8 cellular contexts compared by ENCODE assay signal in the genomic region with DNA sequence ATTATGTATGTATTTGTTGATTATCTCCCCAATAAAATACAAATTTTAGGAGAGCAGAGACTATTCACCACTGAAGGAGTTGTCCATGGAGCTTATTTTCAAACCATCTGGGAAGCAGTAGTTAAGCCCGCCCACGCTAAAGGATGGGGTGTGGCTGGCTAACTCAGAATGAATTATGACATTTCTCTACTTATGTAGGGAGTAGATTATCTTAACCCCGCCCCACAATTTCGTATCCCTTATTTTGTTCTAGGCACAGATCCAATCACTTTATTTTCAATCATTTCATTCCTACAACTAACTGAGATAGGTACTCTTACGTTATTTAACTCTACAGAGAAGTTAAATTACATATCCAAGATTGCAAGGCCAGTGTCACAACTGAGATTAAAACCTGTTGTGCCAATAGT. TPM values are rescaled to one million over a fixed set of nuclear protein-coding genes. Genes with fewer than 3 reads are reported as not detected.
DNase-seq lines count a peak whose midpoint lies in the region; ATAC-seq and TF ChIP-seq lines count a peak whose summit lies in the region.

No MANE protein-coding gene starts in this region.

- peak; percentile 88 for DNase-seq in CD1c-positive myeloid dendritic cell (ENCODE audit: extremely low spot score)
- DNase-seq in LNCaP clone FGC (ENCODE audit: low read depth), result peak; percentile 11
- DNase-seq in SHP77 (lab: John Stamatoyannopoulos, UW), result peak; percentile 49 to 50
- peak; percentile 92 for DNase-seq in fibroblast of the aortic adventitia (ENCODE audit: low read depth)
- DNase-seq in psoas muscle, result peak in 1 of 2 donors; percentile 50
- no peak for DNase-seq in stimulated activated naive B cell treated with anti-CD40 and anti-IgM and Interleukin-4, amounts not matched to agents 10 μg/mL and 1 μg/mL and 100 μg/mL, for 72 hours
- no peak for DNase-seq in stimulated activated CD4-positive, alpha-beta T cell treated with anti-CD3 and anti-CD28 coated beads, Interleukin-1b, Interleukin-23, amount 100 ng/mL, for 48 hours

- no peak for TF ChIP-seq CTCF in LNCaP clone FGC (IDR thresholded peaks at IDR 0.05; ENCODE audit: control insufficient read depth, extremely low read depth, insufficient read depth)
- TF ChIP-seq CTCF in fibroblast of the aortic adventitia (IDR thresholded peaks at IDR 0.05; ENCODE audit: insufficient read depth, low read length), result no peak
- no peak for TF ChIP-seq CTCF in psoas muscle (IDR thresholded peaks at IDR 0.05)

- H3K4me1 ChIP-seq in psoas muscle, result peaks cover 33% of the 10 kb centered on the region

- H3K27me3 Mint-ChIP-seq in stimulated activated naive B cell treated with anti-CD40 and anti-IgM and Interleukin-4, amounts not matched to agents 10 μg/mL and 1 μg/mL and 100 μg/mL, for 72 hours, result peaks cover 14% of the 10 kb centered on the region in 2 donors

- H3K27me3 ChIP-seq in psoas muscle (ENCODE audit: insufficient read depth in 3 of 3, low read length in 2 of 3), result no peaks in the 10 kb centered on the region

- no peak overlapping the region for H3K4me3 Mint-ChIP-seq in stimulated activated naive B cell treated with anti-CD40 and anti-IgM and Interleukin-4, amounts not matched to agents 10 μg/mL and 1 μg/mL and 100 μg/mL, for 72 hours

- no peak for ATAC-seq in psoas muscle
- ATAC-seq in stimulated activated naive B cell treated with anti-CD40 and anti-IgM and Interleukin-4, amounts not matched to agents 10 μg/mL and 1 μg/mL and 100 μg/mL, for 72 hours (replicated peaks), result no peak
- ATAC-seq in GM18861 (IDR thresholded peaks at IDR 0.05; ENCODE audit: unreplicated experiment), result no peak

- WGBS in psoas muscle, 3 donors, result 21 to 24% (median 21%) methylated on average over 5 of the region's 5 CpGs

- H3K4me1 Mint-ChIP-seq in stimulated activated naive B cell treated with anti-CD40 and anti-IgM and Interleukin-4, amounts not matched to agents 10 μg/mL and 1 μg/mL and 100 μg/mL, for 72 hours, result peaks cover 10 to 19% of the 10 kb centered on the region in 2 donors

- H3K9me3 ChIP-seq in psoas muscle, result no peaks in the 10 kb centered on the region

- peak overlapping the region; percentile 93 for H3K4me3 ChIP-seq in LNCaP clone FGC (ENCODE audit: low read depth, low read length)
- peak overlapping the region; percentile 71 for H3K4me3 ChIP-seq in fibroblast of the aortic adventitia (ENCODE audit: low read depth, low read length)
- H3K4me3 ChIP-seq in psoas muscle, result peak overlapping the region; percentile 71

- no peaks in the 10 kb centered on the region for H3K36me3 ChIP-seq in psoas muscle (ENCODE audit: insufficient read depth in 1 of 2, low read depth in 1 of 2)

- no peak overlapping the region for H3K27ac Mint-ChIP-seq in stimulated activated naive B cell treated with anti-CD40 and anti-IgM and Interleukin-4, amounts not matched to agents 10 μg/mL and 1 μg/mL and 100 μg/mL, for 72 hours

- H3K27ac ChIP-seq in psoas muscle, result peak overlapping the region; percentile 98

- intact Hi-C loops in psoas muscle (cut with DNase I), result loop anchor here (2.0 to 5.0 kb wide), 2 partner anchors 39 to 46 kb away; no protein-coding TSS in a partner anchor

- no peaks in the 10 kb centered on the region for H3K36me3 Mint-ChIP-seq in stimulated activated naive B cell treated with anti-CD40 and anti-IgM and Interleukin-4, amounts not matched to agents 10 μg/mL and 1 μg/mL and 100 μg/mL, for 72 hours

- H3K9me3 Mint-ChIP-seq in stimulated activated naive B cell treated with anti-CD40 and anti-IgM and Interleukin-4, amounts not matched to agents 10 μg/mL and 1 μg/mL and 100 μg/mL, for 72 hours, result no peaks in the 10 kb centered on the region

RNA-seq across cellular contexts. Expression of a gene that starts 1.4 kb away (rescaled TPM):
- total RNA-seq in fibroblast of the aortic adventitia (ENCODE audit: low replicate concordance) (90.2 and 251 TPM in 2 replicates), psoas muscle (10 to 100 TPM; 68.2 to 78.8 (median 70.5) TPM)
- 100 to 1,000 TPM in 2 of 3 donors, 10 to 100 TPM in 1; 88.7 to 124 (median 104) TPM for polyA plus RNA-seq in psoas muscle

RNA-seq across cellular contexts. Expression of a gene that starts 40.4 kb away (rescaled TPM):
- 0.82 and 1.1 TPM in 2 replicates for total RNA-seq in fibroblast of the aortic adventitia (ENCODE audit: low replicate concordance)
- total RNA-seq in psoas muscle, result under 1 TPM in 2 of 4 donors, not detected in 2; 0.15 to 0.78 TPM
- polyA plus RNA-seq in psoas muscle, result under 1 TPM; 0.20 to 0.40 (median 0.25) TPM

Comparison
In these comparisons a context has a peak if more than half of its experiments do, and no peak if none do; other contexts are left out.
1. DNase-seq: peak in CD1c-positive myeloid dendritic cell (single experiment), LNCaP clone FGC (single experiment), SHP77 (2 of 2) and fibroblast of the aortic adventitia (single experiment); none in stimulated activated naive B cell treated with anti-CD40 and anti-IgM and Interleukin-4, amounts not matched to agents 10 μg/mL and 1 μg/mL and 100 μg/mL, for 72 hours (single experiment) and stimulated activated CD4-positive, alpha-beta T cell treated with anti-CD3 and anti-CD28 coated beads, Interleukin-1b, Interleukin-23, amount 100 ng/mL, for 48 hours (single experiment).
2. Peak in every context shown above with its lines, with median percentiles within 50 percentile points of each other: H3K4me3 ChIP-seq.